Comparison of ENCODE assay signal across 31 cellular contexts in the genomic region with DNA sequence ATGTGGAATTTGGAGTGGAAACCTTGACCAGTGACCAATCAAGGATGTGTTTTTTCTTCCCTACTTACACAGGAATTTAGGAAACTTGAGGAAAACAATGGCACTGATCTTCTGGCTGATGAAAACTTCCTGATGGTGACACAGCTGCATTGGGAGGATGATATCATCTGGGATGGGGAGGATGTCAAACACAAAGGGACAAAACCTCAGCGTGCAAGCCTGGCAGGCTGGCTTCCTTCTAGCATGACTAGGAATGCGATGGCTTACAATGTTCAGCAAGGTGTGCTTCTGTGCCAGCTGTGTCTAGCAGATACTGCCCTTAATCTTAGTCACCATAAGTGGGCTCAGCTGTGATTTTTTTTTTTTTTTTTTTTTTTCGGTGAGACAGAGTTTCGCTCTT.
"Had no signal": no experiment of that assay in that cellular context is flagged by ENCODE, and none has a peak within 500 bp of the region (broad histone marks: within the 10 kb centered on the region; RNA-seq: fewer than 3 reads in every experiment).

No MANE protein-coding gene starts in this region.

- H3K27me3 Mint-ChIP-seq: activated naive CD4-positive, alpha-beta T cell treated with anti-CD3 and anti-CD28 coated beads, Interleukin-2, amount 50 U/mL, for 24 hours; effector memory CD8-positive, alpha-beta T cell; stimulated activated naive CD8-positive, alpha-beta T cell treated with anti-CD3 and anti-CD28 coated beads, Interleukin-15, Interleukin-2, amounts not matched to agents 100 ng/mL and 50 ng/mL, for 24 hours; type B pancreatic cell had no signal

- H3K4me1 ChIP-seq: body of pancreas, esophagus muscularis mucosa, uterus had no signal

- H3K27ac Mint-ChIP-seq: activated T-helper 2 cell treated with anti-CD3 and anti-CD28 coated beads, Interferon-gamma antibody, Interleukin-2, Interleukin-4, amounts not matched to agents 10 μg/mL and 5 μg/mL and 100 μg/mL, durations not matched to agents 14 hours and 24 hours and 36 hours; effector memory CD8-positive, alpha-beta T cell; stimulated activated naive CD8-positive, alpha-beta T cell treated with anti-CD3 and anti-CD28 coated beads, Interleukin-15, Interleukin-2, amounts not matched to agents 100 ng/mL and 50 ng/mL, for 24 hours; T-helper 1 cell treated with Interleukin-12 subunit alpha and Interleukin-12 subunit beta and Interleukin-4 antibody, amounts not matched to agents 30 μg/mL and 1 μg/mL, for 36 hours; type B pancreatic cell had no signal

- H3K4me2 ChIP-seq: hepatocyte had no signal

- ATAC-seq: activated CD4-positive, CD25-positive, alpha-beta regulatory T cell treated with anti-CD3 and anti-CD28 coated beads, Interleukin-2, amount 50 U/mL, for 24 hours; activated T-cell treated with anti-CD3 and anti-CD28 coated beads, Interleukin-2, amount 50 U/mL, for 4 hours; body of pancreas; effector memory CD8-positive, alpha-beta T cell; left cardiac atrium; left ventricle myocardium superior; natural killer cell had no signal

- H2AFZ ChIP-seq: hepatocyte had no signal

- H3K9me3 ChIP-seq: body of pancreas, esophagus muscularis mucosa, uterus had no signal

- H3K4me3 ChIP-seq: body of pancreas, cardiac muscle cell, coronary artery, esophagus muscularis mucosa, hepatocyte, uterus had no signal

- H3K4me1 Mint-ChIP-seq: natural killer cell had no signal

- H3K36me3 ChIP-seq: uterus had no signal

- DNase-seq: activated CD4-positive, alpha-beta T cell treated with anti-CD3 and anti-CD28 coated beads for 48 hours; activated CD4-positive, alpha-beta T cell treated with anti-CD3 and anti-CD28 coated beads, Interleukin-2, amount 50 U/mL, for 48 hours; activated CD8-positive, alpha-beta memory T cell treated with anti-CD3 and anti-CD28 coated beads, Interleukin-2, amount 50 U/mL, for 48 hours; activated T-cell treated with anti-CD3 and anti-CD28 coated beads, Interleukin-2, amount 50 U/mL, for 4 hours; anterior cingulate cortex; body of pancreas; cerebellar nuclear complex; effector memory CD8-positive, alpha-beta T cell; islet precursor cell; left cardiac atrium; left ventricle myocardium superior; mammary epithelial cell; midbrain; natural killer cell; right cardiac atrium; stimulated activated CD4-positive, alpha-beta T cell treated with anti-CD3 and anti-CD28 coated beads, Interleukin-2, amount 100 ng/mL, for 48 hours; T-helper 9 cell; uterus; WERI-Rb-1 had no signal

- H3K27me3 ChIP-seq: body of pancreas, cardiac muscle cell, esophagus muscularis mucosa, hepatocyte, uterus had no signal

- FAIRE-seq: frontal cortex, TTC549 had no signal

- H3K4me3 Mint-ChIP-seq: activated naive CD4-positive, alpha-beta T cell treated with anti-CD3 and anti-CD28 coated beads, Interleukin-2, amount 50 U/mL, for 24 hours; activated T-cell treated with anti-CD3 and anti-CD28 coated beads, Interleukin-2, amount 50 U/mL, for 4 hours; effector memory CD8-positive, alpha-beta T cell; natural killer cell; stimulated activated naive CD8-positive, alpha-beta T cell treated with anti-CD3 and anti-CD28 coated beads, Interleukin-15, Interleukin-2, amounts not matched to agents 100 ng/mL and 50 ng/mL, for 24 hours; T-helper 1 cell treated with Interleukin-12 subunit alpha and Interleukin-12 subunit beta and Interleukin-4 antibody, amounts not matched to agents 30 μg/mL and 1 μg/mL, for 36 hours; type B pancreatic cell had no signal

- H3K27ac ChIP-seq: body of pancreas, cardiac muscle cell, coronary artery, esophagus muscularis mucosa, hepatocyte, uterus, WERI-Rb-1 had no signal

- H3K9me3 Mint-ChIP-seq: activated naive CD4-positive, alpha-beta T cell treated with anti-CD3 and anti-CD28 coated beads, Interleukin-2, amount 50 U/mL, for 24 hours; activated T-cell treated with anti-CD3 and anti-CD28 coated beads, Interleukin-2, amount 50 U/mL, for 4 hours; activated T-helper 2 cell treated with anti-CD3 and anti-CD28 coated beads, Interferon-gamma antibody, Interleukin-2, Interleukin-4, amounts not matched to agents 10 μg/mL and 5 μg/mL and 100 μg/mL, durations not matched to agents 14 hours and 24 hours and 36 hours; effector memory CD8-positive, alpha-beta T cell; natural killer cell; stimulated activated naive CD8-positive, alpha-beta T cell treated with anti-CD3 and anti-CD28 coated beads, Interleukin-15, Interleukin-2, amounts not matched to agents 100 ng/mL and 50 ng/mL, for 24 hours; T-helper 1 cell treated with Interleukin-12 subunit alpha and Interleukin-12 subunit beta and Interleukin-4 antibody, amounts not matched to agents 30 μg/mL and 1 μg/mL, for 36 hours; type B pancreatic cell had no signal

- H3K79me2 ChIP-seq: hepatocyte had no signal
